ENCODE assay signal across 20 cellular contexts in genomic region chr6:28892525-28892924, GRCh38. TPM values are rescaled to one million over a fixed set of nuclear protein-coding genes. Genes with fewer than 3 reads are reported as not detected.
DNase-seq lines count a peak whose midpoint lies in the region; ATAC-seq, FAIRE-seq and TF ChIP-seq lines count a peak whose summit lies in the region.
"Had no signal": no experiment of that assay in that cellular context is flagged by ENCODE, and none has a peak within 500 bp of the region (broad histone marks: within the 10 kb centered on the region; RNA-seq: fewer than 3 reads in every experiment).

No MANE protein-coding gene starts in this region.

- peaks cover 9% of the 10 kb centered on the region; the same call in 2 of the 3 replicates for H3K79me2 ChIP-seq in K562 (ENCODE audit: control insufficient read depth, insufficient read depth, low read length)

- peaks cover 4% of the 10 kb centered on the region for H3K9me3 Mint-ChIP-seq in CD4-positive, alpha-beta T cell
- no peaks in the 10 kb centered on the region for H3K9me3 Mint-ChIP-seq in stimulated activated effector memory CD8-positive, alpha-beta T cell treated with anti-CD3 and anti-CD28 coated beads, Interleukin-12 subunit alpha, Interleukin-12 subunit beta, amount 100 ng/mL, for 72 hours

- no peak overlapping the region for H3K4me3 ChIP-seq in K562
- H3K4me3 ChIP-seq: A549; BLaER1 treated with 17β-estradiol and CSF1 and Interleukin-3, amounts not matched to agents 10 nM and 100 nM had no signal

- no TSS peak for BruUV-seq in K562 (replicated peaks; lab: Mats Ljungman, UMichigan)

- TF ChIP-seq RAD21 in K562 (CRISPR knock-in tag; conservative IDR thresholded peaks at IDR 0.05 in 1 of 2, IDR thresholded peaks at IDR 0.05 in 1 of 2) = no peak

- no peaks in the 10 kb centered on the region for H3K36me3 ChIP-seq in K562 (ENCODE audit: control insufficient read depth, insufficient read depth, low read length)
- H3K36me3 ChIP-seq: BLaER1 treated with 17β-estradiol and CSF1 and Interleukin-3, amounts not matched to agents 10 nM and 100 nM had no signal

- peak overlapping the region in 1 of 2 experiments; percentile 72; a peak in 1 of 4 replicates for H3K9ac ChIP-seq in K562 (ENCODE audit: insufficient read depth in 1 of 2, low read depth in 2 of 2, low read length in 2 of 2)
- H3K9ac ChIP-seq: BLaER1 treated with 17β-estradiol and CSF1 and Interleukin-3, amounts not matched to agents 10 nM and 100 nM had no signal

- no peaks in the 10 kb centered on the region for H3K9me1 ChIP-seq in K562 (ENCODE audit: control insufficient read depth, insufficient read depth, low read length)

- ATAC-seq in CD4-positive, alpha-beta T cell (ENCODE audit: poor library complexity) = no peak
- ATAC-seq in K562 (no peak), HG02870 (IDR thresholded peaks at IDR 0.05; ENCODE audit: unreplicated experiment) (no peak)
- no peak for ATAC-seq in stimulated activated effector memory CD8-positive, alpha-beta T cell treated with anti-CD3 and anti-CD28 coated beads, Interleukin-12 subunit alpha, Interleukin-12 subunit beta, amount 100 ng/mL, for 72 hours
- ATAC-seq: A549 had no signal

- no peaks in the 10 kb centered on the region for H3K27me3 ChIP-seq in CD4-positive, alpha-beta T cell (ENCODE audit: control insufficient read depth, insufficient read depth, low read length)
- H3K27me3 ChIP-seq in K562 (ENCODE audit: control insufficient read depth in 2 of 2, insufficient read depth in 2 of 2, low read length in 2 of 2) = no peaks in the 10 kb centered on the region
- H3K27me3 ChIP-seq: BLaER1 treated with 17β-estradiol and CSF1 and Interleukin-3, amounts not matched to agents 10 nM and 100 nM had no signal

- TF ChIP-seq POLR2A in K562 (conservative IDR thresholded peaks at IDR 0.05) = no peak

- H3K4me1 ChIP-seq in K562 (replicated peaks in 1 of 2; ENCODE audit: control insufficient read depth in 2 of 2, insufficient read depth in 2 of 2, low read length in 2 of 2) = peaks cover 14 to 15% of the 10 kb centered on the region in 2 experiments; a peak in 4 of 5 replicates
- H3K4me1 ChIP-seq: A549, Caco-2 had no signal

- no peak overlapping the region for H3K27ac ChIP-seq in CD4-positive, alpha-beta T cell (ENCODE audit: low read depth, low read length)
- peak overlapping the region; percentile 90; the same call in 2 of the 3 replicates for H3K27ac ChIP-seq in K562 (ENCODE audit: extremely low read depth, low read depth, low read length)
- H3K27ac ChIP-seq: 22Rv1; A549; BLaER1 treated with 17β-estradiol and CSF1 and Interleukin-3, amounts not matched to agents 10 nM and 100 nM; C4-2B had no signal

- WGBS in K562 (ENCODE audit: insufficient coverage, low coverage, missing lambda C conversion rate) = 54% methylated on average over 4 of the region's 4 CpGs

- CTCF ChIA-PET in CD4-positive, alpha-beta T cell (lab: Charles Lee) = no interaction called here
- CTCF ChIA-PET in K562 (lab: Yijun Ruan, JAX; ENCODE audit: low intra/inter-chr PET ratio) = no interaction called here

- H3K4me3 Mint-ChIP-seq in CD4-positive, alpha-beta T cell = peak overlapping the region; percentile 34
- no peak overlapping the region for H3K4me3 Mint-ChIP-seq in stimulated activated effector memory CD8-positive, alpha-beta T cell treated with anti-CD3 and anti-CD28 coated beads, Interleukin-12 subunit alpha, Interleukin-12 subunit beta, amount 100 ng/mL, for 72 hours

- no peak for TF ChIP-seq CTCF in CD4-positive, alpha-beta T cell (IDR thresholded peaks at IDR 0.05)
- no peak for TF ChIP-seq CTCF in K562 (IDR thresholded peaks at IDR 0.05 in 2 of 3, conservative IDR thresholded peaks at IDR 0.05 in 1 of 3; ENCODE audit: insufficient read depth in 2 of 3, low read depth in 1 of 3, low read length in 3 of 3)

- H3K4me1 Mint-ChIP-seq in CD4-positive, alpha-beta T cell (ENCODE audit: low read depth) = peaks cover 20% of the 10 kb centered on the region
- peaks cover 7% of the 10 kb centered on the region for H3K4me1 Mint-ChIP-seq in stimulated activated effector memory CD8-positive, alpha-beta T cell treated with anti-CD3 and anti-CD28 coated beads, Interleukin-12 subunit alpha, Interleukin-12 subunit beta, amount 100 ng/mL, for 72 hours

- no peak overlapping the region for H3K4me2 ChIP-seq in K562 (ENCODE audit: insufficient read depth, low read length)
- H3K4me2 ChIP-seq: A549 had no signal

- no peak for TF ChIP-seq EP300 in K562 (IDR thresholded peaks at IDR 0.05; ENCODE audit: low read length)

- no peaks in the 10 kb centered on the region for H3K9me3 ChIP-seq in CD4-positive, alpha-beta T cell (ENCODE audit: control insufficient read depth, low read length)
- no peaks in the 10 kb centered on the region for H3K9me3 ChIP-seq in K562 (replicated peaks; ENCODE audit: control insufficient read depth, insufficient read depth, low read depth, low read length)
- H3K9me3 ChIP-seq: A549, Caco-2 had no signal

- POLR2A ChIA-PET in CD4-positive, alpha-beta T cell (lab: Charles Lee) = no interaction called here
- POLR2A ChIA-PET in K562 (lab: Yijun Ruan, JAX) = interaction anchor here (0.6 to 3.6 kb wide), 13 partner anchors 11 to 139 kb away, joined by 3 to 19 read pairs (median 5); partner anchors contain the start of gene TRIM27

- H3K27ac Mint-ChIP-seq in CD4-positive, alpha-beta T cell = no peak overlapping the region
- H3K27ac Mint-ChIP-seq in stimulated activated effector memory CD8-positive, alpha-beta T cell treated with anti-CD3 and anti-CD28 coated beads, Interleukin-12 subunit alpha, Interleukin-12 subunit beta, amount 100 ng/mL, for 72 hours = peak overlapping the region; percentile 48
- H3K27ac Mint-ChIP-seq: B cell had no signal

- H4K20me1 ChIP-seq in K562 (replicated peaks; ENCODE audit: control insufficient read depth, insufficient read depth, low read length) = no peaks in the 10 kb centered on the region
- H4K20me1 ChIP-seq: BLaER1 treated with 17β-estradiol and CSF1 and Interleukin-3, amounts not matched to agents 10 nM and 100 nM had no signal

- DNase-seq in CD4-positive, alpha-beta T cell = no peak
- DNase-seq in K562 (ENCODE audit: extremely low read depth in 1 of 4, low spot score in 3 of 4) = no peak
- DNase-seq in stimulated activated effector memory CD8-positive, alpha-beta T cell treated with anti-CD3 and anti-CD28 coated beads, Interleukin-12 subunit alpha, Interleukin-12 subunit beta, amount 100 ng/mL, for 72 hours (ENCODE audit: low spot score in 2 of 2) = no peak
- DNase-seq in NCI-H1417 treated with DMSO at 0.1 percent for 48 hours (lab: John Stamatoyannopoulos, UW) = no peak
- DNase-seq: AML-193; Caco-2; Calu3; CD4-positive, alpha-beta memory T cell; DMS79 treated with DMSO at 0.1 percent for 48 hours; GF-D8 had no signal

- peaks cover 14% of the 10 kb centered on the region for H3K27me3 Mint-ChIP-seq in CD4-positive, alpha-beta T cell

- in situ Hi-C loops in K562 (cut with MboI) = no loop called here

- intact Hi-C loops in CD4-positive, alpha-beta T cell (cut with DNase I, micrococcal nuclease) = loop anchor here in 1 of 2 experiments (2.0 kb wide), 1 partner anchor 22 kb away; no protein-coding TSS in a partner anchor
- intact Hi-C loops in K562 (cut with micrococcal nuclease) = no loop called here

- H2AFZ ChIP-seq in K562 (ENCODE audit: low read depth, low read length) = peak overlapping the region; percentile 88; the same call in 1 of the 2 replicates

- no peak for FAIRE-seq in K562 (lab: Jason Lieb, UNC)
- FAIRE-seq: A549, D721Med, G401.6, GM12891, GM19239 had no signal

- H3K36me3 Mint-ChIP-seq in CD4-positive, alpha-beta T cell (ENCODE audit: low read depth) = peaks cover 20% of the 10 kb centered on the region
- peaks cover 21% of the 10 kb centered on the region for H3K36me3 Mint-ChIP-seq in stimulated activated effector memory CD8-positive, alpha-beta T cell treated with anti-CD3 and anti-CD28 coated beads, Interleukin-12 subunit alpha, Interleukin-12 subunit beta, amount 100 ng/mL, for 72 hours

TF ChIP-seq in K562, 482 proteins besides CTCF, POLR2A, EP300 and RAD21 (continues in another document):
- TF ChIP-seq HMBOX1 (IDR thresholded peaks at IDR 0.05) = peak; percentile 83

RNA-seq across cellular contexts. Expression of gene TRIM27, which starts 31.3 kb away (rescaled TPM):
- 10 to 100 TPM; 11.5 to 13.2 TPM for total RNA-seq in CD4-positive, alpha-beta T cell
- total RNA-seq in K562 (2011; cell fraction: chromatin; rRNA removed; ENCODE audit: low replicate concordance) = 367 and 380 TPM in 2 replicates
- total RNA-seq in K562 (2011; cell fraction: nucleolus; rRNA removed) = 219 and 229 TPM in 2 replicates
- total RNA-seq in K562 (2011; cell fraction: nucleoplasm; rRNA removed) = 317 and 452 TPM in 2 replicates
- total RNA-seq in K562 (2014; rRNA removed) (145 and 157 TPM in 2 replicates), K562 (2014; rRNA removed; fragmentation: Illumina TruSeq; extraction: Trizol) (126 and 129 TPM in 2 replicates), K562 (2015; rRNA removed; fragmentation: Illumina TruSeq; extraction: Trizol) (141 and 156 TPM in 2 replicates), K562 (2021) (122 and 127 TPM in 2 replicates)
- polyA plus RNA-seq in K562 (2011; rRNA removed) (206 and 235 TPM in 2 replicates), K562 (2014; fragmentation: Illumina TruSeq; extraction: Trizol) (90.9 and 99.7 TPM in 2 replicates), K562 (2014; fragmentation: Nextera tagmentation; extraction: Ambion mirVana) (10 to 100 TPM; 37.7 to 49.6 TPM), K562 (2014; rRNA removed) (118 TPM in 2 replicates)
- polyA plus RNA-seq in K562 (2011; cell fraction: cytosol; rRNA removed) = 186 and 195 TPM in 2 replicates
- 387 and 419 TPM in 2 replicates for polyA plus RNA-seq in K562 (2011; cell fraction: nucleus; rRNA removed)
- 101 and 114 TPM in 2 replicates for polyA plus RNA-seq in K562 (2012)
- 250 and 288 TPM in 2 replicates for polyA minus RNA-seq in K562 (2011; rRNA and poly(A)+ RNA removed)
- polyA minus RNA-seq in K562 (2011; cell fraction: cytosol; rRNA and poly(A)+ RNA removed) = 93.5 and 114 TPM in 2 replicates
- polyA minus RNA-seq in K562 (2011; cell fraction: nucleus; rRNA and poly(A)+ RNA removed) = 159 and 183 TPM in 2 replicates

Comparison
In these comparisons a context has a peak if more than half of its experiments do, and no peak if none do; other contexts are left out.
1. RNA of gene TRIM27, which starts 31.3 kb away (total RNA-seq): 122 to 452 TPM in K562; 11.5 to 13.2 TPM in CD4-positive, alpha-beta T cell; every median in the first group is over 4 times any median in the second.